ENCODE assay signal across 18 cellular contexts in the genomic region with DNA sequence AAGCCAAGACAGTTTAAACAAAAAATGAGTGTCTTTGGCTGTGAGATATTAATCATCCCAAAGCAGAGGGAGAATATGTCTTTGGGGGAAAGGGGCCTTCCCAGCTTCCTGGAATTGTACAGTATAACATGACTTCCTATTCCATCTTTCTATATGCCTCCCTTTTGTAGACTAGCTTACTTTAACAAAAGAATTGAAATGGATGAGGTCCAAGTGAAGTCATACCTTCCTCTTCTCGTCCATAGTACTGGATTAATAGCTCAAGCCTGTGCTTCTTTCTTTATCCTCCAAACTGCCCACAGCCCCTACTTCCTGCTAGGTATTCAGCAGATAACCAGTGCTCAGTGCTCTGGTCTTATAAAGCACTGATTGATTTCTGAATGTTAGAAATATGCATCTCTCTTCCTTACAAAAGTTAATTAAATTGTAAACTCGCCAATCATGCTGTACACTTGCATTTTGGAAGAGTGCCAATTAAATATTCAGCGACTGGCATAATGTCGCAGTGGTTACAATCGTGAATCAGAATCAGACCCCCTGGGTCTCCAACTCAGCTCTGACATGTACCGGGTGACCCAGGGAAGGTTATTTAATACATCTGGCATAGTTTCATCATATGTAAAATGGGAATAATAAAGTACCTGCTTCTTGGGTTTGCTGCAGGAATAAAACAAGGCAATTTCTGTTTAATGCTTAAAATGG.
"Had no signal": no experiment of that assay in that cellular context is flagged by ENCODE, and none has a peak within 500 bp of the region (broad histone marks: within the 10 kb centered on the region; RNA-seq: fewer than 3 reads in every experiment).

No MANE protein-coding gene starts in this region.

- ATAC-seq: activated CD4-positive, CD25-positive, alpha-beta regulatory T cell treated with anti-CD3 and anti-CD28 coated beads, Interleukin-2, amount 50 U/mL, for 24 hours; activated naive CD8-positive, alpha-beta T cell treated with anti-CD3 and anti-CD28 coated beads, Interleukin-2, amount 50 U/mL, for 24 hours; activated T-helper 17 cell treated with anti-CD3 and anti-CD28 coated beads, Interleukin-2, amount 50 U/mL, for 72 hours; gastrocnemius medialis; heart right ventricle; left cardiac atrium; psoas muscle had no signal

- H3K4me1 ChIP-seq: breast epithelium, psoas muscle, spleen, suprapubic skin had no signal

- DNase-seq: activated CD4-positive, alpha-beta T cell treated with anti-CD3 and anti-CD28 coated beads, Interleukin-2, amount 50 U/mL, for 1 hour; activated naive CD4-positive, alpha-beta T cell treated with anti-CD3 and anti-CD28 coated beads for 36 hours; activated naive CD8-positive, alpha-beta T cell treated with anti-CD3 and anti-CD28 coated beads, Interleukin-2, amount 50 U/mL, for 24 hours; aorta; cerebellar nuclear complex; gastrocnemius medialis; heart right ventricle; left cardiac atrium; psoas muscle; sigmoid colon; spleen; trophoblast cell had no signal

- H3K9me3 ChIP-seq: breast epithelium, gastrocnemius medialis, heart right ventricle, psoas muscle, sigmoid colon, spleen, suprapubic skin had no signal

- H3K27ac ChIP-seq: breast epithelium, gastrocnemius medialis, heart right ventricle, neural progenitor cell, psoas muscle, sigmoid colon, spleen, suprapubic skin had no signal

- H3K36me3 ChIP-seq: breast epithelium, gastrocnemius medialis, heart right ventricle, neural progenitor cell, sigmoid colon, spleen, suprapubic skin had no signal

- H3K4me3 ChIP-seq: breast epithelium, gastrocnemius medialis, heart right ventricle, lung, neural progenitor cell, psoas muscle, sigmoid colon, spleen, suprapubic skin had no signal

- H3K27me3 ChIP-seq: breast epithelium, gastrocnemius medialis, heart right ventricle, neural progenitor cell, sigmoid colon, spleen, suprapubic skin had no signal
